In the genomic region with DNA sequence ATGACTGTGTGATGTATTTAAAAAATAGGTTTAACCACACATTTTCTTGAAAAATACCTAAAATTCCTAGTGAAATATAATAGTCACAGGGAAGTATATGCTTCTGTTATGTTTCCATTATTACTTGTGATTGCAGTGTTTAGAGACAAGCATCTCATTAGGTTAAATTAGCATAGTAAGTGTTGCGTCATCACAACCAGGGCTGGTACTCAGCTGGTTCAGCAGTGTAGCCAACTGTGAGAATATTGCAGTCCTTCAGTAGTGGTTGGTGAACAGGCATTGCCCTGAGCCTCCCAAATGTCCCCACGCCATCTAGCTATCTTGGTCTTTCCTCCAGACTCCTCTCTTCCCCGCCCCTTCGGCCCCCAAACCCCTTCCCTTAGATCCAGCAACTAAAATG, we compare ENCODE assay signal across 17 cellular contexts.
DNase-seq lines count a peak whose midpoint lies in the region; ATAC-seq, FAIRE-seq and TF ChIP-seq lines count a peak whose summit lies in the region.
"Had no signal": no experiment of that assay in that cellular context is flagged by ENCODE, and none has a peak within 500 bp of the region (broad histone marks: within the 10 kb centered on the region; RNA-seq: fewer than 3 reads in every experiment).

No MANE protein-coding gene starts in this region.

- H4K91ac ChIP-seq in IMR-90 (ENCODE audit: insufficient read depth, low read depth, low read length) = no peak overlapping the region
- H4K91ac ChIP-seq in H1 (replicated peaks; ENCODE audit: insufficient read length, low read length) = no peak overlapping the region

- TF ChIP-seq CTCF in IMR-90 (conservative IDR thresholded peaks at IDR 0.05; ENCODE audit: low read depth, low read length) (no peak), H1 (IDR thresholded peaks at IDR 0.05; ENCODE audit: control extremely low read depth in 1 of 3, insufficient read depth in 1 of 3, low read depth in 1 of 3, low read length in 3 of 3) (no peak), neural progenitor cell (IDR thresholded peaks at IDR 0.05) (no peak), brain microvascular endothelial cell (IDR thresholded peaks at IDR 0.05; ENCODE audit: low read depth, low read length, missing control alignments) (no peak)

- POLR2A ChIA-PET in IMR-90 (lab: Charles Lee; ENCODE audit: unreplicated experiment) (no interaction called here), H1 (lab: Charles Lee; ENCODE audit: partially characterized antibody) (no interaction called here)

- no peaks in the 10 kb centered on the region for H3K79me2 ChIP-seq in H1 (ENCODE audit: control insufficient read depth in 1 of 2, insufficient read depth in 2 of 2, low read length in 2 of 2)
- no peaks in the 10 kb centered on the region for H3K79me2 ChIP-seq in neural progenitor cell (ENCODE audit: low read depth)

- H2BK120ac ChIP-seq in IMR-90 (ENCODE audit: low read depth, low read length) (no peak overlapping the region), H1 (replicated peaks; ENCODE audit: low read depth, low read length) (no peak overlapping the region)

- H2AK9ac ChIP-seq in IMR-90 (replicated peaks; ENCODE audit: low read depth, low read length, poor library complexity) = no peak overlapping the region

- H3K27me3 ChIP-seq in IMR-90 (ENCODE audit: control insufficient read depth, insufficient read depth, low read length) (no peaks in the 10 kb centered on the region), H1 (replicated peaks in 1 of 4; ENCODE audit: control insufficient read depth in 3 of 4, extremely low read depth in 1 of 4, insufficient read depth in 3 of 4, low read length in 3 of 4) (no peaks in the 10 kb centered on the region), neural progenitor cell (no peaks in the 10 kb centered on the region), brain microvascular endothelial cell (replicated peaks) (no peaks in the 10 kb centered on the region)
- H3K27me3 ChIP-seq: BLaER1 treated with 17β-estradiol and CSF1 and Interleukin-3, amounts not matched to agents 10 nM and 100 nM had no signal

- H3K79me1 ChIP-seq in IMR-90 (ENCODE audit: low read depth in 1 of 2, low read length in 2 of 2) = no peaks in the 10 kb centered on the region
- H3K79me1 ChIP-seq in H1 (ENCODE audit: low read depth, low read length) = no peaks in the 10 kb centered on the region

- H3K14ac ChIP-seq in IMR-90 (replicated peaks; ENCODE audit: low read depth, low read length) (no peak overlapping the region), H1 (ENCODE audit: insufficient read length) (no peak overlapping the region)

- FAIRE-seq in H1 (lab: Jason Lieb, UNC) = no peak
- FAIRE-seq: GM12878, HTR-8/SVneo had no signal

- H3K9me3 ChIP-seq in IMR-90 (ENCODE audit: control insufficient read depth, insufficient read depth, low read length) = no peaks in the 10 kb centered on the region
- H3K9me3 ChIP-seq in H1 (ENCODE audit: insufficient read depth in 2 of 2, low read depth in 1 of 2, low read length in 1 of 2) = no peaks in the 10 kb centered on the region
- no peaks in the 10 kb centered on the region for H3K9me3 ChIP-seq in neural progenitor cell (ENCODE audit: low read depth)
- H3K9me3 ChIP-seq: BLaER1 treated with 17β-estradiol and CSF1 and Interleukin-3, amounts not matched to agents 10 nM and 100 nM had no signal

- no peaks in the 10 kb centered on the region for H3K9me3 Mint-ChIP-seq in neural progenitor cell
- H3K9me3 Mint-ChIP-seq: CD8-positive, alpha-beta memory T cell; H9 had no signal

- H3K56ac ChIP-seq in IMR-90 (ENCODE audit: extremely low read depth, insufficient read depth, low read length) (no peak overlapping the region), H1 (replicated peaks; ENCODE audit: insufficient read length, low read depth, low read length) (no peak overlapping the region)

- H2BK5ac ChIP-seq in IMR-90 (ENCODE audit: low read depth, low read length, poor library complexity, severe bottlenecking) (no peak overlapping the region), H1 (ENCODE audit: low read depth, low read length) (no peak overlapping the region)

- H3K27ac Mint-ChIP-seq in neural progenitor cell = no peak overlapping the region
- H3K27ac Mint-ChIP-seq: B cell; CD8-positive, alpha-beta memory T cell had no signal

- H3K4ac ChIP-seq in IMR-90 (ENCODE audit: low read depth, low read length) (no peak overlapping the region), H1 (replicated peaks; ENCODE audit: insufficient read length, low read depth, low read length) (no peak overlapping the region)

- H3K4me1 ChIP-seq in IMR-90 (ENCODE audit: control insufficient read depth, insufficient read depth, low read length) (no peaks in the 10 kb centered on the region), H1 (replicated peaks in 1 of 4; ENCODE audit: control insufficient read depth in 3 of 4, insufficient read depth in 4 of 4, low read length in 3 of 4) (no peaks in the 10 kb centered on the region), neural progenitor cell (no peaks in the 10 kb centered on the region)
- H3K4me1 ChIP-seq: BLaER1 treated with 17β-estradiol and CSF1 and Interleukin-3, amounts not matched to agents 10 nM and 100 nM had no signal

- no peak overlapping the region for H2BK12ac ChIP-seq in H1 (ENCODE audit: low read depth, low read length)

- H3K27me3 Mint-ChIP-seq in neural progenitor cell (ENCODE audit: insufficient read depth, low read depth) = peaks cover 6% of the 10 kb centered on the region

- dilution Hi-C loops in IMR-90 (cut with HindIII; ENCODE audit: low sequenced_read_pairs, unreplicated experiment) = no loop called here

- H3K9me1 ChIP-seq in IMR-90 (ENCODE audit: insufficient read depth, low read length) = peaks cover 4% of the 10 kb centered on the region; the same call in 1 of the 2 replicates

- H2BK20ac ChIP-seq in IMR-90 (ENCODE audit: low read depth, low read length) = no peak overlapping the region
- no peak overlapping the region for H2BK20ac ChIP-seq in H1 (ENCODE audit: low read length)

- TF ChIP-seq RAD21 in IMR-90 (IDR thresholded peaks at IDR 0.05; ENCODE audit: low read length) (no peak), H1 (IDR thresholded peaks at IDR 0.05 in 1 of 2, conservative IDR thresholded peaks at IDR 0.05 in 1 of 2; ENCODE audit: low read depth in 2 of 2, low read length in 2 of 2) (no peak)

- 82% methylated on average over 3 of the region's 4 CpGs; no CpG with 5 or more reads in 1 of the 2 experiments for WGBS in IMR-90 (ENCODE audit: extremely low coverage in 2 of 2, insufficient read length in 1 of 2), 2 experiments
- 85% methylated on average over 2 of the region's 4 CpGs; no CpG with 5 or more reads in 1 of the 2 experiments for WGBS in H1 (ENCODE audit: extremely low coverage in 1 of 2, insufficient coverage in 1 of 2, insufficient read length in 1 of 2, insufficient replicate concordance in 2 of 2, low coverage in 1 of 2, low lambda C conversion rate in 2 of 2, missing lambda C conversion rate in 1 of 2), 2 experiments

- no peaks in the 10 kb centered on the region for H3K36me3 Mint-ChIP-seq in neural progenitor cell
- H3K36me3 Mint-ChIP-seq: CD8-positive, alpha-beta memory T cell had no signal

- H3K4me3 ChIP-seq in IMR-90 (ENCODE audit: insufficient read depth, low read depth, low read length) = no peak overlapping the region
- no peak overlapping the region for H3K4me3 ChIP-seq in H1 (ENCODE audit: extremely low read depth in 1 of 4, insufficient read depth in 2 of 4, low read depth in 3 of 4, low read length in 4 of 4)
- no peak overlapping the region for H3K4me3 ChIP-seq in neural progenitor cell
- H3K4me3 ChIP-seq in brain microvascular endothelial cell (ENCODE audit: low read depth, low read length) = no peak overlapping the region
- H3K4me3 ChIP-seq: BLaER1 treated with 17β-estradiol and CSF1 and Interleukin-3, amounts not matched to agents 10 nM and 100 nM; GM12878 had no signal

- no peak overlapping the region for H4K8ac ChIP-seq in IMR-90 (ENCODE audit: low read depth in 2 of 2, low read length in 2 of 2)
- no peak overlapping the region for H4K8ac ChIP-seq in H1 (ENCODE audit: extremely low read depth, insufficient read depth, low read length)

- H3K23me2 ChIP-seq in H1 (ENCODE audit: low read depth, low read length) = no peaks in the 10 kb centered on the region

- in situ Hi-C loops in IMR-90 (cut with MboI; ENCODE audit: low sequenced_read_pairs) (no loop called here), brain microvascular endothelial cell (cut with HindIII; ENCODE audit: low pct_ligation_motif_present, low sequenced_read_pairs) (no loop called here)

- BruUV-seq in IMR-90 (replicated peaks; lab: Mats Ljungman, UMichigan) = no TSS peak

- no peaks in the 10 kb centered on the region; the same call in 1 of the 2 replicates for H3K36me3 ChIP-seq in IMR-90 (ENCODE audit: control insufficient read depth, insufficient read depth, low read length)
- no peaks in the 10 kb centered on the region for H3K36me3 ChIP-seq in H1 (ENCODE audit: control insufficient read depth in 2 of 4, insufficient read depth in 4 of 4, low read length in 3 of 4)
- H3K36me3 ChIP-seq in neural progenitor cell = no peaks in the 10 kb centered on the region
- H3K36me3 ChIP-seq in brain microvascular endothelial cell (replicated peaks) = peaks cover 2% of the 10 kb centered on the region
- H3K36me3 ChIP-seq: BLaER1 treated with 17β-estradiol and CSF1 and Interleukin-3, amounts not matched to agents 10 nM and 100 nM had no signal

- no peak; the same call in 1 of the 2 replicates for ATAC-seq in IMR-90 (ENCODE audit: low read depth)
- ATAC-seq: GM12878 had no signal

- H4K5ac ChIP-seq in IMR-90 (ENCODE audit: low read depth, low read length) (no peak overlapping the region), H1 (ENCODE audit: insufficient read length, low read depth, low read length) (no peak overlapping the region)

- peak overlapping the region; percentile 53 for H3K4me3 Mint-ChIP-seq in neural progenitor cell
- H3K4me3 Mint-ChIP-seq: B cell; CD8-positive, alpha-beta memory T cell; H9 had no signal

- H3K27ac ChIP-seq in IMR-90 (ENCODE audit: insufficient read depth, low read length) (no peak overlapping the region), H1 (ENCODE audit: low read depth, low read length) (no peak overlapping the region), neural progenitor cell (no peak overlapping the region), brain microvascular endothelial cell (no peak overlapping the region)
- H3K27ac ChIP-seq: BLaER1 treated with 17β-estradiol and CSF1 and Interleukin-3, amounts not matched to agents 10 nM and 100 nM had no signal

- CTCF ChIA-PET in IMR-90 (lab: Yijun Ruan, JAX) = no interaction called here
- CTCF ChIA-PET in H1 (lab: Charles Lee; ENCODE audit: partially characterized antibody) = no interaction called here

- H3K23ac ChIP-seq in IMR-90 (ENCODE audit: low read depth, low read length) (no peak overlapping the region), H1 (ENCODE audit: insufficient read length) (no peak overlapping the region)

- intact Hi-C loops in IMR-90 (cut with micrococcal nuclease) = no loop called here

- H2AFZ ChIP-seq in IMR-90 (replicated peaks; ENCODE audit: low read length, poor library complexity) = no peak overlapping the region
- H2AFZ ChIP-seq in H1 (ENCODE audit: low read length) = no peak overlapping the region
- no peak overlapping the region for H2AFZ ChIP-seq in neural progenitor cell (replicated peaks)

- H3K18ac ChIP-seq in IMR-90 (ENCODE audit: low read depth, low read length) (no peak overlapping the region), H1 (ENCODE audit: extremely low read depth, low read length) (no peak overlapping the region)

- no peak for TF ChIP-seq EP300 in H1 (IDR thresholded peaks at IDR 0.05; ENCODE audit: borderline replicate concordance in 1 of 2, low read depth in 2 of 2, low read length in 2 of 2)

- H3K9ac ChIP-seq in IMR-90 (ENCODE audit: low read depth, low read length) = no peak overlapping the region
- no peak overlapping the region for H3K9ac ChIP-seq in H1 (replicated peaks in 1 of 4; ENCODE audit: extremely low read depth in 1 of 4, low read depth in 3 of 4, low read length in 3 of 4)
- no peak overlapping the region for H3K9ac ChIP-seq in neural progenitor cell
- H3K9ac ChIP-seq: BLaER1 treated with 17β-estradiol and CSF1 and Interleukin-3, amounts not matched to agents 10 nM and 100 nM had no signal

- no peak overlapping the region for H3K4me2 ChIP-seq in IMR-90 (ENCODE audit: low read depth, low read length)
- no peak overlapping the region for H3K4me2 ChIP-seq in H1 (ENCODE audit: insufficient read depth in 1 of 2, low read depth in 2 of 2, low read length in 2 of 2)
- no peak overlapping the region for H3K4me2 ChIP-seq in neural progenitor cell
- H3K4me2 ChIP-seq: BLaER1 treated with 17β-estradiol and CSF1 and Interleukin-3, amounts not matched to agents 10 nM and 100 nM had no signal

- DNase-seq in IMR-90 (no peak), MV-4-11 (lab: John Stamatoyannopoulos, UW) (peak; percentile 7), H1 (ENCODE audit: low read depth in 1 of 2, low spot score in 2 of 2) (no peak), neural progenitor cell (ENCODE audit: low spot score) (no peak), brain microvascular endothelial cell (no peak), NAMALWA (ENCODE audit: low spot score) (no peak)
- DNase-seq: CD8-positive, alpha-beta memory T cell; COR-L47; DMS53; DND-41; EL; GOT3; H9 had no signal

- no peak for TF ChIP-seq POLR2A in IMR-90 (IDR thresholded peaks at IDR 0.05; ENCODE audit: low read depth, low read length)
- TF ChIP-seq POLR2A in H1 (IDR thresholded peaks at IDR 0.05; ENCODE audit: control extremely low read depth in 1 of 2, low read depth in 2 of 2, low read length in 2 of 2) = no peak

- no peaks in the 10 kb centered on the region for H3F3A ChIP-seq in neural progenitor cell (ENCODE audit: low read depth)

- H4K20me1 ChIP-seq in IMR-90 (ENCODE audit: insufficient read depth, low read length) (no peaks in the 10 kb centered on the region), H1 (replicated peaks in 1 of 2; ENCODE audit: control insufficient read depth in 1 of 2, insufficient read depth in 2 of 2, low read length in 2 of 2) (no peaks in the 10 kb centered on the region), neural progenitor cell (ENCODE audit: low read depth) (no peaks in the 10 kb centered on the region)
- H4K20me1 ChIP-seq: BLaER1 treated with 17β-estradiol and CSF1 and Interleukin-3, amounts not matched to agents 10 nM and 100 nM had no signal

- H2AK5ac ChIP-seq in IMR-90 (ENCODE audit: low read depth, low read length) (no peak overlapping the region), H1 (ENCODE audit: low read depth, low read length) (no peak overlapping the region)

- peaks cover 8% of the 10 kb centered on the region for H3K4me1 Mint-ChIP-seq in neural progenitor cell
- H3K4me1 Mint-ChIP-seq: B cell; CD8-positive, alpha-beta memory T cell; H9 had no signal

- H2BK15ac ChIP-seq in IMR-90 (ENCODE audit: low read depth, low read length) = no peak overlapping the region
- no peak overlapping the region for H2BK15ac ChIP-seq in H1 (ENCODE audit: low read length)
